Comparison of ENCODE assay signal across 8 cellular contexts in genomic region chr3:22942988-22943387, GRCh38.
"Had no signal": no experiment of that assay in that cellular context is flagged by ENCODE, and none has a peak within 500 bp of the region (broad histone marks: within the 10 kb centered on the region; RNA-seq: fewer than 3 reads in every experiment).

No MANE protein-coding gene starts in this region.

- H3K4me3 ChIP-seq: GM12878 had no signal

- FAIRE-seq: G401.6, GM12878, GM12891, GM12892, GM18507, GM19239 had no signal

- DNase-seq: GDM1, GF-D8 had no signal
